ENCODE assay signal across 11 cellular contexts in the genomic region with DNA sequence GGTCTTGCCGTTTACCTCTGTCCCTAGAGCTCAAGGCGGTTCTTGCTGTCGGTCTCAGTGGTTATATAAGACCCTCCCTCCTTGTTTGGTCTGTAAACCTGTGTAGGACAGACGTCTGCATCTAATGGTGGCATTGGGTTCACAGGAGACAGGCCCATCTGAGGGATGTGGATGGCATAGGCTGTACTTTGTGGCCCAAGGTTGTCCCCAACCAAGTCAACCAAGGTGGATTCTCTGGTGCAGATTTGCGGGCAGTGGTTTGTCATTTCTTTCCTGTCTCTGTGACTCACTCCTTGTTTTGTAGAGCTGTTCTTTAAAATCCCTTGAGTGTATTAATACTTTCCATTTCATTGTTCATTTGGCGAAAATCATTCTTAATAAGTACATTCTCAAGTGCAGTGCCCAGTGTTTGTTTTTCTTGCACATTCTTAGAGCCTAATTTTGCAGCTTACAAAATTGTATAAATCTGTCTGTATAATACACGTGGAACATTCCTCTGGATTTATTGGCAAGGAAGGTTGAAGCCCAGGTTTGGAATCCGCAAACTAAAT.
DNase-seq lines count a peak whose midpoint lies in the region; ATAC-seq and TF ChIP-seq lines count a peak whose summit lies in the region.
"Had no signal": no experiment of that assay in that cellular context is flagged by ENCODE, and none has a peak within 500 bp of the region (broad histone marks: within the 10 kb centered on the region; RNA-seq: fewer than 3 reads in every experiment).

No MANE protein-coding gene starts in this region.

- intact Hi-C loops in natural killer cell (cut with micrococcal nuclease), result no loop called here

- H3K9me3 Mint-ChIP-seq in natural killer cell, result no peaks in the 10 kb centered on the region
- peaks cover 0 to 4% of the 10 kb centered on the region in 2 donors for H3K9me3 Mint-ChIP-seq in stimulated activated naive CD8-positive, alpha-beta T cell treated with anti-CD3 and anti-CD28 coated beads, Interleukin-15, amount 100 ng/mL, for 72 hours

- POLR2A ChIA-PET in HEK293T (lab: Yijun Ruan, JAX), result no interaction called here

- DNase-seq in activated effector memory CD4-positive, alpha-beta T cell treated with anti-CD3 and anti-CD28 coated beads, Interleukin-2, amount 50 U/mL, for 16 hours, result peak; percentile 76
- DNase-seq in activated effector memory CD4-positive, alpha-beta T cell treated with Interleukin-2 at 50 U/mL for 16 hours, result no peak
- DNase-seq in activated T-helper 9 cell treated with anti-CD3 and anti-CD28 coated beads, Interleukin-2, amount 50 U/mL, for 16 hours (ENCODE audit: low read depth), result peak; percentile 29
- DNase-seq in natural killer cell, result no peak
- DNase-seq in stimulated activated naive CD8-positive, alpha-beta T cell treated with anti-CD3 and anti-CD28 coated beads, Interleukin-15, amount 100 ng/mL, for 72 hours, result peak; percentile 39 to 76
- DNase-seq in HEK293T (ENCODE audit: extremely low spot score), result no peak
- no peak for DNase-seq in NCI-H524 treated with DMSO at 0.1 percent for 48 hours (lab: John Stamatoyannopoulos, UW)
- DNase-seq: foreskin keratinocyte, NCI-H187 treated with DMSO at 0.1 percent for 48 hours, uterus had no signal

- H3K27ac Mint-ChIP-seq in natural killer cell, result peak overlapping the region; percentile 49 to 67
- H3K27ac Mint-ChIP-seq in stimulated activated naive CD8-positive, alpha-beta T cell treated with anti-CD3 and anti-CD28 coated beads, Interleukin-15, amount 100 ng/mL, for 72 hours, result peak overlapping the region; percentile 67 to 83

- CTCF ChIA-PET in HEK293T (lab: Yijun Ruan, JAX), result interaction anchor here (0.6 kb wide), 1 partner anchor 391 kb away, joined by 4 read pairs; no protein-coding TSS in a partner anchor

- ATAC-seq in natural killer cell (no peak), HG02571 (IDR thresholded peaks at IDR 0.05; ENCODE audit: unreplicated experiment) (no peak)
- ATAC-seq in stimulated activated naive CD8-positive, alpha-beta T cell treated with anti-CD3 and anti-CD28 coated beads, Interleukin-15, amount 100 ng/mL, for 72 hours, result peak; percentile 99
- ATAC-seq: foreskin keratinocyte had no signal

- H3K4me3 Mint-ChIP-seq in natural killer cell, result no peak overlapping the region
- H3K4me3 Mint-ChIP-seq in stimulated activated naive CD8-positive, alpha-beta T cell treated with anti-CD3 and anti-CD28 coated beads, Interleukin-15, amount 100 ng/mL, for 72 hours, result peak overlapping the region; percentile 0 to 23

- H3K27me3 Mint-ChIP-seq in natural killer cell (ENCODE audit: low read depth in 2 of 2), result no peaks in the 10 kb centered on the region
- no peaks in the 10 kb centered on the region for H3K27me3 Mint-ChIP-seq in stimulated activated naive CD8-positive, alpha-beta T cell treated with anti-CD3 and anti-CD28 coated beads, Interleukin-15, amount 100 ng/mL, for 72 hours

- peaks cover 57% of the 10 kb centered on the region for H3K36me3 Mint-ChIP-seq in natural killer cell

- peaks cover 30 to 38% of the 10 kb centered on the region in 2 donors for H3K4me1 Mint-ChIP-seq in natural killer cell
- peaks cover 41% of the 10 kb centered on the region for H3K4me1 Mint-ChIP-seq in stimulated activated naive CD8-positive, alpha-beta T cell treated with anti-CD3 and anti-CD28 coated beads, Interleukin-15, amount 100 ng/mL, for 72 hours

- no peak for TF ChIP-seq CTCF in natural killer cell (IDR thresholded peaks at IDR 0.05)

TF ChIP-seq in HEK293T, 16 proteins besides CTCF, POLR2A, EP300 and RAD21:
- TF ChIP-seq FOXA1 (IDR thresholded peaks at IDR 0.05), result no peak
- TF ChIP-seq ELF4 (IDR thresholded peaks at IDR 0.05), result no peak
- TF ChIP-seq BHLHE40 (IDR thresholded peaks at IDR 0.05; ENCODE audit: borderline replicate concordance), result no peak
- TF ChIP-seq FOXK2 (IDR thresholded peaks at IDR 0.05), result no peak
- no peak for TF ChIP-seq HDGF (IDR thresholded peaks at IDR 0.05; ENCODE audit: borderline replicate concordance)

Comparison
In these comparisons a context has a peak if more than half of its experiments do, and no peak if none do; other contexts are left out.
1. DNase-seq: peak in activated effector memory CD4-positive, alpha-beta T cell treated with anti-CD3 and anti-CD28 coated beads, Interleukin-2, amount 50 U/mL, for 16 hours (single experiment), activated T-helper 9 cell treated with anti-CD3 and anti-CD28 coated beads, Interleukin-2, amount 50 U/mL, for 16 hours (single experiment) and stimulated activated naive CD8-positive, alpha-beta T cell treated with anti-CD3 and anti-CD28 coated beads, Interleukin-15, amount 100 ng/mL, for 72 hours (2 of 2); none in activated effector memory CD4-positive, alpha-beta T cell treated with Interleukin-2 at 50 U/mL for 16 hours (single experiment), natural killer cell (single experiment), HEK293T (single experiment) and NCI-H524 treated with DMSO at 0.1 percent for 48 hours (single experiment).